35 cellular contexts compared by ENCODE assay signal in genomic region chr2:123043458-123043857, GRCh38.
"Had no signal": no experiment of that assay in that cellular context is flagged by ENCODE, and none has a peak within 500 bp of the region (broad histone marks: within the 10 kb centered on the region; RNA-seq: fewer than 3 reads in every experiment).

No MANE protein-coding gene starts in this region.

- H3K27me3 ChIP-seq: MG63 had no signal

- H3K4me3 ChIP-seq: MG63 had no signal

- H3K9me3 ChIP-seq: MG63 had no signal

- H3K36me3 ChIP-seq: MG63 had no signal

- DNase-seq: Kasumi-1, MG63, MM.1S, MV-4-11, NCI-H1048, NCI-H1092, NCI-H1092 treated with DMSO at 0.1 percent for 48 hours, NCI-H1105, NCI-H1105 treated with DMSO at 0.1 percent for 48 hours, NCI-H1417, NCI-H1417 treated with DMSO at 0.1 percent for 48 hours, NCI-H1436, NCI-H1436 treated with DMSO at 0.1 percent for 48 hours, NCI-H146, NCI-H1694, NCI-H1694 treated with DMSO at 0.1 percent for 48 hours, NCI-H187, NCI-H187 treated with DMSO at 0.1 percent for 48 hours, NCI-H1930, NCI-H2029, NCI-H2029 treated with DMSO at 0.1 percent for 48 hours, NCI-H2081, NCI-H2081 treated with DMSO at 0.1 percent for 48 hours, NCI-H2107, NCI-H2171, NCI-H2171 treated with DMSO at 0.1 percent for 48 hours, NCI-H2227 treated with DMSO at 0.1 percent for 48 hours, NCI-H226, NCI-H345, NCI-H446, NCI-H446 treated with DMSO at 0.1 percent for 48 hours, NCI-H510A, NCI-H510A treated with DMSO at 0.1 percent for 48 hours, NCI-H524, NCI-H524 treated with DMSO at 0.1 percent for 48 hours had no signal
